Comparison of ENCODE assay signal across 17 cellular contexts in genomic region chr21:37419228-37419906, GRCh38. TPM values are rescaled to one million over a fixed set of nuclear protein-coding genes. Genes with fewer than 3 reads are reported as not detected.
DNase-seq lines count a peak whose midpoint lies in the region; ATAC-seq, FAIRE-seq and TF ChIP-seq lines count a peak whose summit lies in the region.
"Had no signal": no experiment of that assay in that cellular context is flagged by ENCODE, and none has a peak within 500 bp of the region (broad histone marks: within the 10 kb centered on the region; RNA-seq: fewer than 3 reads in every experiment).

No MANE protein-coding gene starts in this region.

- peaks cover 2% of the 10 kb centered on the region for H3K36me3 ChIP-seq in IMR-90 (ENCODE audit: control insufficient read depth, insufficient read depth, low read length)
- H3K36me3 ChIP-seq in GM12878 (ENCODE audit: control insufficient read depth in 2 of 2, insufficient read depth in 2 of 2, low read length in 1 of 2), result peaks cover 2 to 18% of the 10 kb centered on the region in 2 experiments; a peak in 1 of 4 replicates

- peaks cover 6% of the 10 kb centered on the region for H3K9me1 ChIP-seq in IMR-90 (ENCODE audit: insufficient read depth, low read length)

- TF ChIP-seq RAD21 in IMR-90 (IDR thresholded peaks at IDR 0.05; ENCODE audit: low read length) (no peak), GM12878 (IDR thresholded peaks at IDR 0.05; ENCODE audit: insufficient read depth, low read depth, low read length) (no peak)

- no peak overlapping the region for H2AFZ ChIP-seq in IMR-90 (replicated peaks; ENCODE audit: low read length, poor library complexity)
- no peak overlapping the region for H2AFZ ChIP-seq in GM12878 (ENCODE audit: control insufficient read depth, low read depth, low read length)
- H2AFZ ChIP-seq: parathyroid adenoma had no signal

- H3K4ac ChIP-seq in IMR-90 (ENCODE audit: low read depth, low read length), result no peak overlapping the region

- H2BK20ac ChIP-seq in IMR-90 (ENCODE audit: low read depth, low read length), result no peak overlapping the region

- H4K5ac ChIP-seq in IMR-90 (ENCODE audit: low read depth, low read length), result no peak overlapping the region

- H3K27ac Mint-ChIP-seq in T-helper 1 cell treated with Interleukin-12 subunit alpha and Interleukin-12 subunit beta and Interleukin-4 antibody, amounts not matched to agents 30 μg/mL and 1 μg/mL, for 36 hours, result peak overlapping the region; percentile 26
- peak overlapping the region; percentile 38 for H3K27ac Mint-ChIP-seq in nephron progenitor cell

- dilution Hi-C loops in IMR-90 (cut with HindIII; ENCODE audit: low sequenced_read_pairs, unreplicated experiment), result no loop called here

- H3K36me3 Mint-ChIP-seq in T-helper 1 cell treated with Interleukin-12 subunit alpha and Interleukin-12 subunit beta and Interleukin-4 antibody, amounts not matched to agents 30 μg/mL and 1 μg/mL, for 36 hours (ENCODE audit: low read depth), result peaks cover 21% of the 10 kb centered on the region
- H3K36me3 Mint-ChIP-seq in nephron progenitor cell (ENCODE audit: low read depth), result peaks cover 41% of the 10 kb centered on the region

- H3K79me2 ChIP-seq in GM12878 (ENCODE audit: control insufficient read depth, insufficient read depth, low read length), result peaks cover 88% of the 10 kb centered on the region

- no peak overlapping the region for H3K27ac ChIP-seq in IMR-90 (ENCODE audit: insufficient read depth, low read length)
- no peak overlapping the region for H3K27ac ChIP-seq in GM12878 (ENCODE audit: control insufficient read depth, insufficient read depth)
- H3K27ac ChIP-seq: epithelial cell of prostate, parathyroid adenoma had no signal

- no peak overlapping the region for H2BK15ac ChIP-seq in IMR-90 (ENCODE audit: low read depth, low read length)

- BruUV-seq in IMR-90 (replicated peaks; lab: Mats Ljungman, UMichigan) (no TSS peak), GM12878 (replicated peaks; lab: Mats Ljungman, UMichigan) (no TSS peak)

- SMC1A ChIA-PET in GM12878 (lab: Charles Lee; ENCODE audit: uncharacterized antibody, unreplicated experiment), result interaction anchor here (0.6 to 3.5 kb wide), 6 partner anchors 10 to 46 kb away, joined by 3 to 24 read pairs (median 4); no protein-coding TSS in a partner anchor

- no peak for TF ChIP-seq EP300 in GM12878 (IDR thresholded peaks at IDR 0.05; ENCODE audit: borderline replicate concordance in 1 of 2, control insufficient read depth in 1 of 2, low read depth in 2 of 2, low read length in 2 of 2)

- H3K4me1 ChIP-seq in IMR-90 (ENCODE audit: control insufficient read depth, insufficient read depth, low read length) (peaks cover 6% of the 10 kb centered on the region), GM12878 (ENCODE audit: control insufficient read depth, insufficient read depth, low read length) (peaks cover 17% of the 10 kb centered on the region)
- H3K4me1 ChIP-seq: parathyroid adenoma had no signal

- DNase-seq in T-helper 1 cell (no peak), IMR-90 (no peak), GM12878 (ENCODE audit: low read depth, low spot score) (no peak), nephron progenitor cell (no peak), NCI-H524 treated with DMSO at 0.1 percent for 48 hours (lab: John Stamatoyannopoulos, UW) (no peak)
- DNase-seq: EL, kidney glomerular epithelial cell, NCI-H1436 treated with DMSO at 0.1 percent for 48 hours, Right ventricle myocardium superior, small intestine, T1000 had no signal

- no peak for FAIRE-seq in GM12878 (lab: Jason Lieb, UNC)

- CTCF ChIA-PET in IMR-90 (lab: Yijun Ruan, JAX), result no interaction called here
- CTCF ChIA-PET in GM12878 (lab: Yijun Ruan, JAX), result interaction anchor here (1.0 to 1.3 kb wide), 3 partner anchors 23 to 253 kb away, joined by 3 to 5 read pairs (median 3); no protein-coding TSS in a partner anchor

- no peaks in the 10 kb centered on the region for H3K27me3 ChIP-seq in IMR-90 (ENCODE audit: control insufficient read depth, insufficient read depth, low read length)
- no peaks in the 10 kb centered on the region for H3K27me3 ChIP-seq in GM12878 (replicated peaks in 1 of 2; ENCODE audit: control insufficient read depth in 2 of 2, insufficient read depth in 2 of 2, low read length in 1 of 2)

- H2BK5ac ChIP-seq in IMR-90 (ENCODE audit: low read depth, low read length, poor library complexity, severe bottlenecking), result no peak overlapping the region

- H3K23ac ChIP-seq in IMR-90 (ENCODE audit: low read depth, low read length), result no peak overlapping the region

- no peak overlapping the region for H4K8ac ChIP-seq in IMR-90 (ENCODE audit: low read depth in 2 of 2, low read length in 2 of 2)

- H3K4me3 Mint-ChIP-seq in T-helper 1 cell treated with Interleukin-12 subunit alpha and Interleukin-12 subunit beta and Interleukin-4 antibody, amounts not matched to agents 30 μg/mL and 1 μg/mL, for 36 hours, result peak overlapping the region; percentile 4
- no peak overlapping the region for H3K4me3 Mint-ChIP-seq in nephron progenitor cell

- no peak overlapping the region for H2BK120ac ChIP-seq in IMR-90 (ENCODE audit: low read depth, low read length)

- H3K79me1 ChIP-seq in IMR-90 (ENCODE audit: low read depth in 1 of 2, low read length in 2 of 2), result peaks cover 27 to 61% of the 10 kb centered on the region in 2 experiments

- H3K4me2 ChIP-seq in IMR-90 (ENCODE audit: low read depth, low read length) (peak overlapping the region; percentile 22; the same call in 1 of the 2 replicates), GM12878 (ENCODE audit: control insufficient read depth, insufficient read depth) (peak overlapping the region; percentile 42)

- H3K4me3 ChIP-seq in IMR-90 (ENCODE audit: insufficient read depth, low read depth, low read length), result no peak overlapping the region
- H3K4me3 ChIP-seq in GM12878, result no peak overlapping the region
- H3K4me3 ChIP-seq: HAP-1 had no signal

- RAD21 ChIA-PET in GM12878 (lab: Charles Lee; ENCODE audit: unreplicated experiment), result interaction anchor here (1.4 kb wide), 1 partner anchor 11 kb away, joined by 7 read pairs; no protein-coding TSS in a partner anchor

- TF ChIP-seq CTCF in IMR-90 (conservative IDR thresholded peaks at IDR 0.05; ENCODE audit: low read depth, low read length) (no peak), GM12878 (IDR thresholded peaks at IDR 0.05 in 2 of 3, conservative IDR thresholded peaks at IDR 0.05 in 1 of 3; ENCODE audit: control insufficient read depth in 2 of 3, extremely low read depth in 1 of 3, insufficient read depth in 1 of 3, low read depth in 3 of 3, low read length in 3 of 3) (no peak), nephron progenitor cell (IDR thresholded peaks at IDR 0.05) (no peak)

- H2AK5ac ChIP-seq in IMR-90 (ENCODE audit: low read depth, low read length), result no peak overlapping the region

- H3K4me1 Mint-ChIP-seq in T-helper 1 cell treated with Interleukin-12 subunit alpha and Interleukin-12 subunit beta and Interleukin-4 antibody, amounts not matched to agents 30 μg/mL and 1 μg/mL, for 36 hours (ENCODE audit: low read depth), result peaks cover 40% of the 10 kb centered on the region
- peaks cover 31% of the 10 kb centered on the region for H3K4me1 Mint-ChIP-seq in nephron progenitor cell

- no peaks in the 10 kb centered on the region for H3K9me3 Mint-ChIP-seq in T-helper 1 cell treated with Interleukin-12 subunit alpha and Interleukin-12 subunit beta and Interleukin-4 antibody, amounts not matched to agents 30 μg/mL and 1 μg/mL, for 36 hours
- H3K9me3 Mint-ChIP-seq in nephron progenitor cell, result no peaks in the 10 kb centered on the region

- TF ChIP-seq POLR2A in IMR-90 (IDR thresholded peaks at IDR 0.05; ENCODE audit: low read depth, low read length) (no peak), GM12878 (IDR thresholded peaks at IDR 0.05; ENCODE audit: low read depth, low read length) (no peak)

- peaks cover 49% of the 10 kb centered on the region; the same call in 1 of the 2 replicates for H4K20me1 ChIP-seq in IMR-90 (ENCODE audit: insufficient read depth, low read length)
- no peaks in the 10 kb centered on the region for H4K20me1 ChIP-seq in GM12878 (ENCODE audit: control insufficient read depth, insufficient read depth)

- no peak overlapping the region for H3K56ac ChIP-seq in IMR-90 (ENCODE audit: extremely low read depth, insufficient read depth, low read length)

- POLR2A ChIA-PET in IMR-90 (lab: Charles Lee; ENCODE audit: unreplicated experiment), result no interaction called here
- POLR2A ChIA-PET in GM12878 (lab: Charles Lee), result interaction anchor here (0.6 kb wide), 1 partner anchor 1000 kb away, joined by 6 read pairs; no protein-coding TSS in a partner anchor

- H4K91ac ChIP-seq in IMR-90 (ENCODE audit: insufficient read depth, low read depth, low read length), result no peak overlapping the region

- H3K9ac ChIP-seq in IMR-90 (ENCODE audit: low read depth, low read length) (no peak overlapping the region), GM12878 (ENCODE audit: control insufficient read depth, insufficient read depth, low read length) (no peak overlapping the region)
- H3K9ac ChIP-seq: parathyroid adenoma had no signal

- in situ Hi-C loops in IMR-90 (cut with MboI; ENCODE audit: low sequenced_read_pairs) (no loop called here), GM12878 (cut with MboI) (no loop called here)

- intact Hi-C loops in IMR-90 (cut with micrococcal nuclease) (loop anchor here (5.0 kb wide), 1 partner anchor 33 kb away; no protein-coding TSS in a partner anchor), GM12878 (cut with micrococcal nuclease; ENCODE audit: unreplicated experiment) (no loop called here)

- WGBS in IMR-90 (ENCODE audit: extremely low coverage in 2 of 2, insufficient read length in 1 of 2), 2 experiments, result no CpG with 5 or more reads among the region's 3 CpGs
- 80% methylated on average over 3 of the region's 3 CpGs for WGBS in GM12878 (ENCODE audit: insufficient coverage, insufficient replicate concordance, low lambda C conversion rate, missing lambda C conversion rate)

- H3K27me3 Mint-ChIP-seq in T-helper 1 cell treated with Interleukin-12 subunit alpha and Interleukin-12 subunit beta and Interleukin-4 antibody, amounts not matched to agents 30 μg/mL and 1 μg/mL, for 36 hours (ENCODE audit: low read depth), result no peaks in the 10 kb centered on the region
- H3K27me3 Mint-ChIP-seq in nephron progenitor cell (ENCODE audit: low read depth, poor library complexity), result no peaks in the 10 kb centered on the region

- no peaks in the 10 kb centered on the region for H3K9me3 ChIP-seq in IMR-90 (ENCODE audit: control insufficient read depth, insufficient read depth, low read length)
- no peaks in the 10 kb centered on the region for H3K9me3 ChIP-seq in GM12878 (replicated peaks; ENCODE audit: control insufficient read depth, insufficient read depth, low read length)
- H3K9me3 ChIP-seq: HAP-1 had no signal

- H3K18ac ChIP-seq in IMR-90 (ENCODE audit: low read depth, low read length), result no peak overlapping the region

- no peak overlapping the region for H3K14ac ChIP-seq in IMR-90 (replicated peaks; ENCODE audit: low read depth, low read length)

- no peak for ATAC-seq in IMR-90 (ENCODE audit: low read depth)
- ATAC-seq in GM12878, result peak; percentile 32; the same call in 1 of the 3 replicates
- no peak for ATAC-seq in GM19452 (IDR thresholded peaks at IDR 0.05; ENCODE audit: unreplicated experiment)
- ATAC-seq in HG03565 (IDR thresholded peaks at IDR 0.05; ENCODE audit: unreplicated experiment), result no peak

- no peak overlapping the region for H2AK9ac ChIP-seq in IMR-90 (replicated peaks; ENCODE audit: low read depth, low read length, poor library complexity)

RNA-seq across cellular contexts. Expression of gene DYRK1A, which starts 52.8 kb away (rescaled TPM):
- 41.9 and 50.5 TPM in 2 replicates for total RNA-seq in IMR-90 (2012; rRNA removed)
- polyA plus RNA-seq in IMR-90 (2012; rRNA removed), result 18.6 and 22.2 TPM in 2 replicates
- 3.9 and 14.0 TPM in 2 replicates for polyA plus RNA-seq in IMR-90 (2012; cell fraction: cytosol; rRNA removed)
- polyA plus RNA-seq in IMR-90 (2012; cell fraction: nucleus; rRNA removed; ENCODE audit: low replicate concordance), result 55.1 and 65.8 TPM in 2 replicates
- 248 and 256 TPM in 2 replicates for total RNA-seq in GM12878 (2013; cell fraction: nucleolus; rRNA removed)
- 43.0 and 46.4 TPM in 2 replicates for total RNA-seq in GM12878 (2014; rRNA removed)
- 45.1 and 47.3 TPM in 2 replicates for total RNA-seq in GM12878 (2014; rRNA removed; fragmentation: Illumina TruSeq; extraction: Trizol)
- total RNA-seq in GM12878 (2021), result 53.4 TPM in 2 replicates
- polyA plus RNA-seq in GM12878 (2011; ENCODE audit: low read depth), result 23.1 TPM
- 49.9 and 68.6 TPM in 2 replicates for polyA plus RNA-seq in GM12878 (2011; rRNA removed)
- 49.4 and 59.7 TPM in 2 replicates for polyA plus RNA-seq in GM12878 (2011; cell fraction: cytosol; rRNA removed)
- polyA plus RNA-seq in GM12878 (2011; cell fraction: nucleus; rRNA removed), result 105 and 126 TPM in 2 replicates
- 23.5 and 24.4 TPM in 2 replicates for polyA plus RNA-seq in GM12878 (2012)
- polyA plus RNA-seq in GM12878 (2014; fragmentation: Illumina TruSeq; extraction: Trizol), result 30.5 and 31.9 TPM in 2 replicates
- 1 to 10 TPM; 4.8 to 9.1 TPM for polyA plus RNA-seq in GM12878 (2014; fragmentation: Nextera tagmentation; extraction: Ambion mirVana)
- 27.1 and 29.4 TPM in 2 replicates for polyA plus RNA-seq in GM12878 (2014; rRNA removed)
- polyA plus RNA-seq in GM12878 (2016; fragmentation: Nextera tagmentation; extraction: Ambion mirVana), result 1 to 10 TPM; 2.4 to 3.0 TPM
- polyA minus RNA-seq in GM12878 (2011; rRNA and poly(A)+ RNA removed), result 188 and 274 TPM in 2 replicates
- polyA minus RNA-seq in GM12878 (2011; cell fraction: cytosol; rRNA and poly(A)+ RNA removed), result 49.1 and 50.9 TPM in 2 replicates
- polyA minus RNA-seq in GM12878 (2011; cell fraction: nucleus; rRNA and poly(A)+ RNA removed), result 120 and 170 TPM in 2 replicates
